In the genomic region with DNA sequence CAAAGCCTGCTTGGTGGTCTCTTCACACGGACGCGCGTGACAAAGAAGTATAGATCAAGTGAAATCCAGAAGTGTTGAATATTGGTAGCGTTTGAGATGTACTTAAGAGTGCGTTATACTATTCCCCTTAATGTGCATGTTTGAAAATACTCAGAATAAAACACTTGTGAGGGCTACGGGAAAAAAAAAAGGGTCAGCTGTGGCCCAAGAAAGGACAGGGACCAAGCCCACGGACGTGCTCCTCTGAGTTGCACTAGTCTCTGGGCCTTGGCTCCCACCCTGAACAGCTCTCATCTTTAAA, we compare ENCODE assay signal across 1 cellular context.
TF ChIP-seq lines count a peak whose summit lies in the region.

No MANE protein-coding gene starts in this region.

TF ChIP-seq in SK-N-SH treated with all-trans-retinoic acid at 6 μM for 48 hours, 23 proteins besides CTCF, POLR2A, EP300 and RAD21 (continued from another document):
- TF ChIP-seq, protein P1, sequence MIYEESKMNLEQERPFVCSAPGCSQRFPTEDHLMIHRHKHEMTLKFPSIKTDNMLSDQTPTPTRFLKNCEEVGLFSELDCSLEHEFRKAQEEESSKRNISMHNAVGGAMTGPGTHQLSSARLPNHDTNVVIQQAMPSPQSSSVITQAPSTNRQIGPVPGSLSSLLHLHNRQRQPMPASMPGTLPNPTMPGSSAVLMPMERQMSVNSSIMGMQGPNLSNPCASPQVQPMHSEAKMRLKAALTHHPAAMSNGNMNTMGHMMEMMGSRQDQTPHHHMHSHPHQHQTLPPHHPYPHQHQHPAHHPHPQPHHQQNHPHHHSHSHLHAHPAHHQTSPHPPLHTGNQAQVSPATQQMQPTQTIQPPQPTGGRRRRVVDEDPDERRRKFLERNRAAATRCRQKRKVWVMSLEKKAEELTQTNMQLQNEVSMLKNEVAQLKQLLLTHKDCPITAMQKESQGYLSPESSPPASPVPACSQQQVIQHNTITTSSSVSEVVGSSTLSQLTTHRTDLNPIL (CRISPR knock-in tag; IDR thresholded peaks at IDR 0.05; ENCODE audit: low read depth), result no peak
- TF ChIP-seq SNAI2 (CRISPR knock-in tag; IDR thresholded peaks at IDR 0.05), result no peak
- TF ChIP-seq ISL1 (CRISPR knock-in tag; IDR thresholded peaks at IDR 0.05), result no peak
- no peak for TF ChIP-seq CSDC2 (CRISPR knock-in tag; IDR thresholded peaks at IDR 0.05)
- no peak for TF ChIP-seq ZNF70 (CRISPR knock-in tag; IDR thresholded peaks at IDR 0.05)
- TF ChIP-seq, protein P2, sequence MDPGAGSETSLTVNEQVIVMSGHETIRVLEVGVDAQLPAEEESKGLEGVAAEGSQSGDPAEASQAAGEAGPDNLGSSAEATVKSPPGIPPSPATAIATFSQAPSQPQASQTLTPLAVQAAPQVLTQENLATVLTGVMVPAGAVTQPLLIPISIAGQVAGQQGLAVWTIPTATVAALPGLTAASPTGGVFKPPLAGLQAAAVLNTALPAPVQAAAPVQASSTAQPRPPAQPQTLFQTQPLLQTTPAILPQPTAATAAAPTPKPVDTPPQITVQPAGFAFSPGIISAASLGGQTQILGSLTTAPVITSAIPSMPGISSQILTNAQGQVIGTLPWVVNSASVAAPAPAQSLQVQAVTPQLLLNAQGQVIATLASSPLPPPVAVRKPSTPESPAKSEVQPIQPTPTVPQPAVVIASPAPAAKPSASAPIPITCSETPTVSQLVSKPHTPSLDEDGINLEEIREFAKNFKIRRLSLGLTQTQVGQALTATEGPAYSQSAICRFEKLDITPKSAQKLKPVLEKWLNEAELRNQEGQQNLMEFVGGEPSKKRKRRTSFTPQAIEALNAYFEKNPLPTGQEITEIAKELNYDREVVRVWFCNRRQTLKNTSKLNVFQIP (CRISPR knock-in tag; IDR thresholded peaks at IDR 0.05; ENCODE audit: borderline replicate concordance, low read depth), result no peak
- TF ChIP-seq ZNF8 (CRISPR knock-in tag; IDR thresholded peaks at IDR 0.05), result no peak
